In genomic region chr1:152036316-152037216, GRCh38 we compare ENCODE assay signal across 8 cellular contexts. TPM values are rescaled to one million over a fixed set of nuclear protein-coding genes. Genes with fewer than 3 reads are reported as not detected.
A peak's percentile ranks its signal among the peaks of the same experiment; 100 is the strongest.
DNase-seq lines count a peak whose midpoint lies in the region; ATAC-seq and TF ChIP-seq lines count a peak whose summit lies in the region.

Gene S100A11, minus strand, starts transcription at chr1:152037004. Its CDS starts 89 bp downstream, at chr1:152036915.

- TF ChIP-seq POLR2A in body of pancreas (IDR thresholded peaks at IDR 0.05) = peak; percentile 90 to 96 (median 96)

- ATAC-seq in GM19397 (IDR thresholded peaks at IDR 0.05; ENCODE audit: unreplicated experiment) = peak; percentile 54
- ATAC-seq in body of pancreas = peak; percentile 92

- intact Hi-C loops in body of pancreas (cut with DNase I) = no loop called here

- H3K4me1 ChIP-seq in body of pancreas (peaks cover 28% of the 10 kb centered on the region), iPS-15b (ENCODE audit: control insufficient read depth, insufficient read depth, low read length) (peaks cover 9% of the 10 kb centered on the region), skeletal muscle tissue (ENCODE audit: control insufficient read depth in 3 of 3, insufficient read depth in 3 of 3, low read length in 3 of 3) (peaks cover 10 to 24% (median 11%) of the 10 kb centered on the region in 3 donors)

- H3K9me3 ChIP-seq in KOPT-K1 (ENCODE audit: insufficient read depth, low read length, poor library complexity, severe bottlenecking) = no peaks in the 10 kb centered on the region
- H3K9me3 ChIP-seq in body of pancreas = no peaks in the 10 kb centered on the region
- no peaks in the 10 kb centered on the region for H3K9me3 ChIP-seq in iPS-15b (ENCODE audit: control insufficient read depth, insufficient read depth, low read length)
- no peaks in the 10 kb centered on the region for H3K9me3 ChIP-seq in skeletal muscle tissue (ENCODE audit: control insufficient read depth in 3 of 3, low read length in 3 of 3)

- H3K27ac ChIP-seq in KOPT-K1 (ENCODE audit: low read depth, low read length, poor library complexity, severe bottlenecking) (peak within 1 kb of the TSS; percentile 87), body of pancreas (peak within 1 kb of the TSS; percentile 71 to 94 (median 90)), skeletal muscle tissue (ENCODE audit: low read depth, low read length) (peak within 1 kb of the TSS; percentile 91)

- TF ChIP-seq CTCF in body of pancreas (IDR thresholded peaks at IDR 0.05) = peak in 1 of 7 experiments; percentile 3

- H3K27me3 ChIP-seq in body of pancreas (no peaks in the 10 kb centered on the region), iPS-15b (ENCODE audit: control insufficient read depth, insufficient read depth, low read length) (peaks cover 16% of the 10 kb centered on the region), skeletal muscle tissue (ENCODE audit: control insufficient read depth in 3 of 3, insufficient read depth in 3 of 3, low read length in 3 of 3) (peaks cover 0 to 10% (median 6%) of the 10 kb centered on the region in 3 donors)

- H3K9ac ChIP-seq in iPS-15b (ENCODE audit: low read depth, low read length) (no peak within 1 kb of the TSS), skeletal muscle tissue (ENCODE audit: low read depth in 1 of 3, low read length in 3 of 3) (peak within 1 kb of the TSS; percentile 79 to 90 (median 88))

- DNase-seq in AG20443 (ENCODE audit: low spot score) = peak; percentile 96
- peak; percentile 81 for DNase-seq in UCSD-AML1 (lab: John Stamatoyannopoulos, UW; ENCODE audit: unreplicated experiment)
- DNase-seq in body of pancreas = peak; percentile 86 to 91 (median 91)
- no peak for DNase-seq in NCI-H1436 treated with DMSO at 0.1 percent for 48 hours (lab: John Stamatoyannopoulos, UW)

- WGBS in body of pancreas, 2 donors = 0% methylated on average over 45 to 52 of the region's 52 CpGs

- H3K4me3 ChIP-seq in body of pancreas = peak within 1 kb of the TSS; percentile 5 to 47
- peak within 1 kb of the TSS; percentile 69 for H3K4me3 ChIP-seq in iPS-15b (ENCODE audit: low read depth, low read length)
- peak within 1 kb of the TSS; percentile 75 to 82 (median 79) for H3K4me3 ChIP-seq in skeletal muscle tissue (ENCODE audit: low read length in 3 of 3)

- H3K36me3 ChIP-seq in KOPT-K1 (ENCODE audit: insufficient read depth, low read length) (peaks cover 18% of the 10 kb centered on the region), body of pancreas (replicated peaks in 1 of 2; ENCODE audit: insufficient read depth in 1 of 2, low read depth in 2 of 2) (peaks cover 9 to 11% of the 10 kb centered on the region in 2 donors), iPS-15b (ENCODE audit: control insufficient read depth, insufficient read depth, low read length) (peaks cover 6% of the 10 kb centered on the region), skeletal muscle tissue (ENCODE audit: control insufficient read depth in 3 of 3, insufficient read depth in 3 of 3, low read length in 3 of 3) (peaks cover 2 to 13% (median 10%) of the 10 kb centered on the region in 3 donors)

RNA-seq across cellular contexts. Expression of gene S100A11, which starts in this region (rescaled TPM):
- total RNA-seq in body of pancreas = 100 to 1,000 TPM in 1 of 2 donors, 10 to 100 TPM in 1; 76.1 to 101 TPM
- 10.4 TPM for total RNA-seq in skeletal muscle tissue

Comparison
In these comparisons a context has a peak if more than half of its experiments do, and no peak if none do; other contexts are left out.
1. H3K4me3 ChIP-seq: peak in every context shown above with its lines; median percentile 79 in skeletal muscle tissue; 69 in iPS-15b; 26 in body of pancreas.